In the genomic region with DNA sequence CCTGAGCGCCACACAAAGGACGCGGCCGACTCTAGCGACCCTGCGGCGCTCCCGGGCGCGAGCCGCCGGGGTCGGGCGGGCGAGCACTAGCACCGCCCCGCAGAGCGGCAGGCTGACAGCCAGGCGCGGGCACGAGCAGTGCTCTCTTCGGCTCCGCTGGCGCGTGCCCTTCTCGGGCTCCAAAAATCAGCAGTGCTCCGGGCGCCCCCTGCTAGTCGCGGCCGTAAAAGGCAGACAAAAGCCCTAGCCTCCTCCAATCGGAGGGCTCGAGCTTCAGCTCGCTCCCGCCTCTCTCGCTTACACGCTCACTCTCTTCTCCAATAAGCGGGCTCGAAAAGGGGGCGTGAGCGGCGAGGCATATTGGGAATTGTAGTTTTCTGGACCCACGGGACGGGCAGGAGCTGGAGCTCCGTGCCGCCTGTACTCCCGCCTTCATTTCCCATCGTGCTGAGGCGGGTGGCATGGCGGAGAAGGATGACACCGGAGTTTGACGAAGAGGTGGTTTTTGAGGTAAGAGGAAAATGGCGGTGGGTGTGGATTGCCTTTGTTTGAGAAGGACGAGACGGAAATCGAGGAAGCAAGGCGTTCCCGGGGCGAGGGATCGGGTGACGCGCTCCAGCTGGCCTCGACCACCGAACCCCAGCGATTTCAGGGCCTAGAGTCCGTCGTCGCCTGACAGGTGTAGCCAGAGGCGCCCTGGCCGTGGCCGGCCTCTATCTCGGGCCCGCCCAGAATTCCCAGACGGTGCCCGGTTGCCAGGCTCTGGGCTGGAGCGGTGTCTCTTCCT, we compare ENCODE assay signal across 1 cellular context.
TF ChIP-seq lines count a peak whose summit lies in the region.

Gene FGD6, minus strand, starts transcription at position 91 of the 787 bp plus-strand sequence. CDS start 227 bp downstream, outside the sequence.
A gene with protein sequence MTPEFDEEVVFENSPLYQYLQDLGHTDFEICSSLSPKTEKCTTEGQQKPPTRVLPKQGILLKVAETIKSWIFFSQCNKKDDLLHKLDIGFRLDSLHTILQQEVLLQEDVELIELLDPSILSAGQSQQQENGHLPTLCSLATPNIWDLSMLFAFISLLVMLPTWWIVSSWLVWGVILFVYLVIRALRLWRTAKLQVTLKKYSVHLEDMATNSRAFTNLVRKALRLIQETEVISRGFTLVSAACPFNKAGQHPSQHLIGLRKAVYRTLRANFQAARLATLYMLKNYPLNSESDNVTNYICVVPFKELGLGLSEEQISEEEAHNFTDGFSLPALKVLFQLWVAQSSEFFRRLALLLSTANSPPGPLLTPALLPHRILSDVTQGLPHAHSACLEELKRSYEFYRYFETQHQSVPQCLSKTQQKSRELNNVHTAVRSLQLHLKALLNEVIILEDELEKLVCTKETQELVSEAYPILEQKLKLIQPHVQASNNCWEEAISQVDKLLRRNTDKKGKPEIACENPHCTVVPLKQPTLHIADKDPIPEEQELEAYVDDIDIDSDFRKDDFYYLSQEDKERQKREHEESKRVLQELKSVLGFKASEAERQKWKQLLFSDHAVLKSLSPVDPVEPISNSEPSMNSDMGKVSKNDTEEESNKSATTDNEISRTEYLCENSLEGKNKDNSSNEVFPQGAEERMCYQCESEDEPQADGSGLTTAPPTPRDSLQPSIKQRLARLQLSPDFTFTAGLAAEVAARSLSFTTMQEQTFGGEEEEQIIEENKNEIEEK (plus strand): TSS at position 431 of the 787 bp plus-strand sequence. CDS start 44 bp downstream, at position 475.

TF ChIP-seq in HEK293, 187 proteins besides CTCF, POLR2A, EP300 and RAD21 (continued from another document):
- TF ChIP-seq, protein P1, sequence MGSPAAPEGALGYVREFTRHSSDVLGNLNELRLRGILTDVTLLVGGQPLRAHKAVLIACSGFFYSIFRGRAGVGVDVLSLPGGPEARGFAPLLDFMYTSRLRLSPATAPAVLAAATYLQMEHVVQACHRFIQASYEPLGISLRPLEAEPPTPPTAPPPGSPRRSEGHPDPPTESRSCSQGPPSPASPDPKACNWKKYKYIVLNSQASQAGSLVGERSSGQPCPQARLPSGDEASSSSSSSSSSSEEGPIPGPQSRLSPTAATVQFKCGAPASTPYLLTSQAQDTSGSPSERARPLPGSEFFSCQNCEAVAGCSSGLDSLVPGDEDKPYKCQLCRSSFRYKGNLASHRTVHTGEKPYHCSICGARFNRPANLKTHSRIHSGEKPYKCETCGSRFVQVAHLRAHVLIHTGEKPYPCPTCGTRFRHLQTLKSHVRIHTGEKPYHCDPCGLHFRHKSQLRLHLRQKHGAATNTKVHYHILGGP (tag by site-specific recombination; IDR thresholded peaks at IDR 0.05), result no peak
- TF ChIP-seq ZNF211 (tag by site-specific recombination; IDR thresholded peaks at IDR 0.05; ENCODE audit: low read depth) (no peak), ZFP69B (tag by site-specific recombination; IDR thresholded peaks at IDR 0.05) (peak; percentile 83; the same call in 1 of the 2 replicates), ZNF623 (tag by site-specific recombination; IDR thresholded peaks at IDR 0.05) (peak; percentile 46), ZBTB26 (tag by site-specific recombination; optimal IDR thresholded peaks at IDR 0.05) (peak; percentile 98), ZNF548 (tag by site-specific recombination; IDR thresholded peaks at IDR 0.05) (no peak), ZNF843 (tag by site-specific recombination; IDR thresholded peaks at IDR 0.05) (peak; percentile 72), ZNF501 (tag by site-specific recombination; IDR thresholded peaks at IDR 0.05) (peak; percentile 100), TRIM28 (IDR thresholded peaks at IDR 0.05; ENCODE audit: borderline replicate concordance, low read length) (peak; percentile 29; the same call in 1 of the 2 replicates), ZNF830 (tag by site-specific recombination; IDR thresholded peaks at IDR 0.05; ENCODE audit: low read depth) (no peak)
